11 cellular contexts compared by ENCODE assay signal in the genomic region with DNA sequence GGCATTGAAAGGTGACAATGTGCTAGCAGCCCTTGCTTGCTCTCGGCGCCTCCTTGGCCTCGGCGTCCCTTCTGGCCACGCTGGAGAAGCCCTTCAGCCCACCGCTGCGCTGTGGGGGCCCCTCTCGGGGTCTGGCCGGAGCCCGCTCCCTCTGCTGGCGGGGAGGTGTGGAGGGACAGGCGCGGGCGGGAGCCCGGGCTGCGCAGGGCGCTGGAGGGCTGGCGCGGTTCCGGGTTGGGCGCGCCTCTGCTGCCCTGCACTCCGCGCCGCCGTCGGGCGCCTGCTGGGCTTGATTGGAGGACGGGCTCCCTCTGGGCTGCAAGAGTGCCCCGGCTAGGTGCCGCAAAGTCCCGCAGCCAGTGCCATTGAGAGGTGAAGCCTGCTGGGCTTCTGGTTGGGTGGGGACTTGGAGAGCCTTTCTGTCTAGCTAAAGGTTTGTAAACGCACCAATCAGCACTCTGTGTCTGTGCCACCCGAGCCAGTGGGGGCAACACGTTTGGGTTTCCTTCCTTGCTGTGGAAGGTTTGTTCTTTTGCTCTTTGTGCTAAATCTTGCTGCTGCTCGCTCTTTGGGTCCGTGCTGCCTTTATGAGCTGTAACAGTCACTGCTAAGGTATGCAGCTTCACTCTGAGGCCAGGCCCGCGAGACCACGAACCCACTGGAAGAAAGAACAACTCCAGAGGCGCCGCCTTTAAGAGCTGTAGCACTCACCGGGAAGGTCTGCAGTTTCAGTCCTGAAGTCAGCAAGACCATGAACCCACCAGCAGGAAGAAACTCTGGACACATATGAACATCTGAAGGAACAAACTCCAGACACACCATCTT. TPM values are rescaled to one million over a fixed set of nuclear protein-coding genes. Genes with fewer than 3 reads are reported as not detected.
DNase-seq lines count a peak whose midpoint lies in the region; ATAC-seq, FAIRE-seq and TF ChIP-seq lines count a peak whose summit lies in the region.
"Had no signal": no experiment of that assay in that cellular context is flagged by ENCODE, and none has a peak within 500 bp of the region (broad histone marks: within the 10 kb centered on the region; RNA-seq: fewer than 3 reads in every experiment).

No MANE protein-coding gene starts in this region.

- no peaks in the 10 kb centered on the region for H3K36me3 Mint-ChIP-seq in stimulated activated memory B cell treated with anti-CD40 and anti-IgM and Interleukin-4, amounts not matched to agents 10 μg/mL and 1 μg/mL and 100 μg/mL, for 72 hours
- no peaks in the 10 kb centered on the region for H3K36me3 Mint-ChIP-seq in CD4-positive, alpha-beta T cell (ENCODE audit: low read depth)

- H3K4me1 ChIP-seq in SK-N-SH (ENCODE audit: control insufficient read depth in 1 of 2, insufficient read depth in 2 of 2, low read depth in 1 of 2, low read length in 1 of 2), result peaks cover 0 to 5% of the 10 kb centered on the region in 2 experiments; a peak in 1 of 4 replicates
- H3K4me1 ChIP-seq in foreskin keratinocyte, result peaks cover 18% of the 10 kb centered on the region

- H4K20me1 ChIP-seq in SK-N-SH (ENCODE audit: insufficient read depth), result no peaks in the 10 kb centered on the region

- H3K27ac Mint-ChIP-seq in stimulated activated memory B cell treated with anti-CD40 and anti-IgM and Interleukin-4, amounts not matched to agents 10 μg/mL and 1 μg/mL and 100 μg/mL, for 72 hours, result no peak overlapping the region
- no peak overlapping the region for H3K27ac Mint-ChIP-seq in CD4-positive, alpha-beta T cell

- no peak for TF ChIP-seq EP300 in SK-N-SH (IDR thresholded peaks at IDR 0.05; ENCODE audit: borderline replicate concordance in 1 of 2, low read depth in 1 of 2, low read length in 1 of 2)

- H3K36me3 ChIP-seq in SK-N-SH (replicated peaks in 1 of 2; ENCODE audit: control insufficient read depth in 1 of 2, insufficient read depth in 2 of 2, low read length in 1 of 2), result no peaks in the 10 kb centered on the region

- no peak for TF ChIP-seq CTCF in SK-N-SH (IDR thresholded peaks at IDR 0.05)
- TF ChIP-seq CTCF in foreskin keratinocyte (conservative IDR thresholded peaks at IDR 0.05), result no peak
- TF ChIP-seq CTCF in CD4-positive, alpha-beta T cell (IDR thresholded peaks at IDR 0.05), result no peak

- no peak overlapping the region for H3K4me3 Mint-ChIP-seq in stimulated activated memory B cell treated with anti-CD40 and anti-IgM and Interleukin-4, amounts not matched to agents 10 μg/mL and 1 μg/mL and 100 μg/mL, for 72 hours
- no peak overlapping the region for H3K4me3 Mint-ChIP-seq in CD4-positive, alpha-beta T cell

- peaks cover 49% of the 10 kb centered on the region for H3K27me3 Mint-ChIP-seq in stimulated activated memory B cell treated with anti-CD40 and anti-IgM and Interleukin-4, amounts not matched to agents 10 μg/mL and 1 μg/mL and 100 μg/mL, for 72 hours
- peaks cover 69% of the 10 kb centered on the region for H3K27me3 Mint-ChIP-seq in CD4-positive, alpha-beta T cell

- POLR2A ChIA-PET in SK-N-SH (lab: Yijun Ruan, JAX), result no interaction called here
- POLR2A ChIA-PET in CD4-positive, alpha-beta T cell (lab: Charles Lee), result no interaction called here

- H3K9me2 ChIP-seq in SK-N-SH, result no peaks in the 10 kb centered on the region

- intact Hi-C loops in CD4-positive, alpha-beta T cell (cut with DNase I, micrococcal nuclease), result no loop called here

- FAIRE-seq in HTR-8/SVneo (lab: Jason Lieb, UNC), result no peak

- H3K27ac ChIP-seq in SK-N-SH (ENCODE audit: low read depth in 2 of 2, low read length in 1 of 2) (no peak overlapping the region), foreskin keratinocyte (peak overlapping the region; percentile 91)
- H3K27ac ChIP-seq in CD4-positive, alpha-beta T cell (ENCODE audit: low read depth, low read length), result no peak overlapping the region

- H3K4me1 Mint-ChIP-seq in stimulated activated memory B cell treated with anti-CD40 and anti-IgM and Interleukin-4, amounts not matched to agents 10 μg/mL and 1 μg/mL and 100 μg/mL, for 72 hours, result peaks cover 7% of the 10 kb centered on the region
- H3K4me1 Mint-ChIP-seq in CD4-positive, alpha-beta T cell (ENCODE audit: low read depth), result peaks cover 6% of the 10 kb centered on the region

- H3K27me3 ChIP-seq in SK-N-SH (ENCODE audit: insufficient read depth), result peaks cover 7% of the 10 kb centered on the region; the same call in 1 of the 2 replicates
- H3K27me3 ChIP-seq in foreskin keratinocyte, result no peaks in the 10 kb centered on the region
- peaks cover 18% of the 10 kb centered on the region for H3K27me3 ChIP-seq in CD4-positive, alpha-beta T cell (ENCODE audit: control insufficient read depth, insufficient read depth, low read length)

- DNase-seq in HTR-8/SVneo (ENCODE audit: insufficient read length, low spot score) (peak; percentile 20), SK-N-SH (no peak), foreskin keratinocyte (peak; percentile 76 to 87)
- no peak for DNase-seq in activated CD4-positive, alpha-beta T cell treated with anti-CD3 and anti-CD28 coated beads for 48 hours
- DNase-seq in CD4-positive, alpha-beta T cell, result no peak
- DNase-seq: activated CD8-positive, alpha-beta memory T cell treated with anti-CD3 and anti-CD28 coated beads, Interleukin-2, amount 50 U/mL, for 4 hours; NCI-H524 treated with DMSO at 0.1 percent for 48 hours; stimulated activated CD4-positive, alpha-beta T cell treated with anti-CD3 and anti-CD28 coated beads, Interleukin-2, amount 100 ng/mL, for 24 hours had no signal

- no peaks in the 10 kb centered on the region for H3K9me3 ChIP-seq in SK-N-SH
- no peaks in the 10 kb centered on the region for H3K9me3 ChIP-seq in CD4-positive, alpha-beta T cell (ENCODE audit: control insufficient read depth, low read length)

- peak; percentile 72 for ATAC-seq in foreskin keratinocyte
- peak; percentile 43 for ATAC-seq in stimulated activated memory B cell treated with anti-CD40 and anti-IgM and Interleukin-4, amounts not matched to agents 10 μg/mL and 1 μg/mL and 100 μg/mL, for 72 hours
- ATAC-seq in HG02623 (IDR thresholded peaks at IDR 0.05; ENCODE audit: unreplicated experiment), result no peak
- no peak for ATAC-seq in HG03520 (IDR thresholded peaks at IDR 0.05; ENCODE audit: unreplicated experiment)
- no peak for ATAC-seq in CD4-positive, alpha-beta T cell (ENCODE audit: poor library complexity)

- no peak overlapping the region for H3K4me2 ChIP-seq in SK-N-SH

- CTCF ChIA-PET in SK-N-SH (lab: Yijun Ruan, JAX), result interaction anchor here (0.8 kb wide), 1 partner anchor 143 kb away, joined by 3 read pairs; no protein-coding TSS in a partner anchor
- CTCF ChIA-PET in CD4-positive, alpha-beta T cell (lab: Charles Lee), result no interaction called here

- H3K4me3 ChIP-seq in SK-N-SH (ENCODE audit: low read depth in 2 of 2, low read length in 1 of 2), result no peak overlapping the region

- no peaks in the 10 kb centered on the region for H3F3A ChIP-seq in SK-N-SH (replicated peaks; ENCODE audit: insufficient read depth)

- H3K9ac ChIP-seq in SK-N-SH, result no peak overlapping the region

- WGBS in SK-N-SH (ENCODE audit: low lambda C conversion rate), result 74% methylated on average over 20 of the region's 43 CpGs

- no peaks in the 10 kb centered on the region for H3K79me2 ChIP-seq in SK-N-SH (ENCODE audit: insufficient read depth)

- H2AFZ ChIP-seq in SK-N-SH (ENCODE audit: low read depth), result peak overlapping the region; percentile 44; the same call in 1 of the 2 replicates

- no peaks in the 10 kb centered on the region for H3K9me3 Mint-ChIP-seq in stimulated activated memory B cell treated with anti-CD40 and anti-IgM and Interleukin-4, amounts not matched to agents 10 μg/mL and 1 μg/mL and 100 μg/mL, for 72 hours
- H3K9me3 Mint-ChIP-seq in CD4-positive, alpha-beta T cell, result no peaks in the 10 kb centered on the region

- no peak for TF ChIP-seq RAD21 in SK-N-SH (IDR thresholded peaks at IDR 0.05; ENCODE audit: low read length)

TF ChIP-seq in SK-N-SH, 30 proteins besides CTCF, POLR2A, EP300 and RAD21:
- no peak for TF ChIP-seq NFIC (IDR thresholded peaks at IDR 0.05; ENCODE audit: borderline replicate concordance)
TF ChIP-seq in SK-N-SH: peak in this region for 0.

RNA-seq across cellular contexts. Expression of gene IMP4, which starts 14.8 kb away (rescaled TPM):
- polyA plus RNA-seq in SK-N-SH (2012; rRNA removed), result 247 and 252 TPM in 2 replicates
- polyA plus RNA-seq in SK-N-SH (2012; cell fraction: cytosol; rRNA removed), result 119 and 157 TPM in 2 replicates
- polyA plus RNA-seq in SK-N-SH (2012; cell fraction: nucleus; rRNA removed), result 491 and 516 TPM in 2 replicates
- total RNA-seq in foreskin keratinocyte, result 107 and 120 TPM in 2 replicates
- polyA plus RNA-seq in foreskin keratinocyte, result 135 and 142 TPM in 2 replicates
- total RNA-seq in CD4-positive, alpha-beta T cell, result 10 to 100 TPM; 81.7 to 88.1 TPM

RNA-seq across cellular contexts. Expression of gene PTPN18, which starts 27.9 kb away (rescaled TPM):
- 30.4 and 31.7 TPM in 2 replicates for polyA plus RNA-seq in SK-N-SH (2012; rRNA removed)
- polyA plus RNA-seq in SK-N-SH (2012; cell fraction: cytosol; rRNA removed), result 15.8 and 19.8 TPM in 2 replicates
- 144 and 155 TPM in 2 replicates for polyA plus RNA-seq in SK-N-SH (2012; cell fraction: nucleus; rRNA removed)
- total RNA-seq in foreskin keratinocyte, result 16.3 and 18.8 TPM in 2 replicates
- polyA plus RNA-seq in foreskin keratinocyte, result 14.4 and 14.6 TPM in 2 replicates
- total RNA-seq in CD4-positive, alpha-beta T cell, result 10 to 100 TPM; 27.6 to 27.8 TPM

Comparison
In these comparisons a context has a peak if more than half of its experiments do, and no peak if none do; other contexts are left out.
1. DNase-seq: peak in HTR-8/SVneo (single experiment) and foreskin keratinocyte (2 of 2); none in SK-N-SH (single experiment), activated CD4-positive, alpha-beta T cell treated with anti-CD3 and anti-CD28 coated beads for 48 hours (single experiment) and CD4-positive, alpha-beta T cell (0 of 10).
2. ATAC-seq: peak in foreskin keratinocyte (single experiment) and stimulated activated memory B cell treated with anti-CD40 and anti-IgM and Interleukin-4, amounts not matched to agents 10 μg/mL and 1 μg/mL and 100 μg/mL, for 72 hours (single experiment); none in HG02623 (single experiment), HG03520 (single experiment) and CD4-positive, alpha-beta T cell (single experiment).